ENCODE assay signal across 18 cellular contexts in the genomic region with DNA sequence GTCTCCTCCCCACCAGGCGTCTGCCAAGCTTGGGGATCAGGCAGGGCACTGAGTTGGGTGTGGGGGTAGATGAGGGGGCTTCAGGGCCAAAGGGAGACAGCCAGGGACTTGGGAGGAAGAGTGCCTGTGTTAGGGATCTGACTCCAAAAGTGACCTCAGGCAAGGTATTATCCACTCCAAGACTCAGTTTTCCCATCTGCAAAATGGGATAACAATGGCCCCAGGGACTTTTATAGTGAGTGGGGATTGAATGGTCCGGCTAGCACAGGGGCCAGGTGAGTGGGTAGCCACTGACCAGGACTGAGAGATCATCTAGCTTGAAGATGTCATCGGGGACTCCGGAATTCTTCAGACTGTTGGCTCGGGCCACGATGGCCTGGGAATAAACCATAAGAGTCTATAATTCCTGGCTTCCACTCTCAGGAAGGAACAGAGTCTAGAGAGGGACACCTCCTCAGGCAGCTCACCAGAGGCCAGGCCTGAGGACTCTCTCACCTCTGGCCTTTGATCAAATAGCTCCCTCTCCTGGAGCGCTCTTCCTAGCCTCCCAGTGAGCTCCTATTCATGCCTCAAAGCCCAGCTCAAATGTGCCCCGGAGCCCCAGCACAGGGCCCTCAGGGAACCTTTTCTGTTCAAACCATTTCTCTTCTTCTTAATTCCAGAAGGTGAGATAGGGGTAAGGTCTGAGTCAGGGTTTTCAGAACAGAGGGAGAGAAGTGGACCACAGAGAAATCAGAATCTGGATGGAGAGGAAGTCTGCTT.
"Had no signal": no experiment of that assay in that cellular context is flagged by ENCODE, and none has a peak within 500 bp of the region (broad histone marks: within the 10 kb centered on the region; RNA-seq: fewer than 3 reads in every experiment).

No MANE protein-coding gene starts in this region.

- H3K4me3 Mint-ChIP-seq: activated CD4-positive, alpha-beta memory T cell treated with anti-CD3 and anti-CD28 coated beads for 36 hours; activated naive CD4-positive, alpha-beta T cell treated with anti-CD3 and anti-CD28 coated beads, Interleukin-2, amount 50 U/mL, for 24 hours; memory B cell; stimulated activated naive B cell treated with anti-CD40 and anti-IgM and Interleukin-4, amounts not matched to agents 10 μg/mL and 1 μg/mL and 100 μg/mL, for 72 hours had no signal

- H3K4me3 ChIP-seq: body of pancreas, coronary artery, left ventricle myocardium inferior, pancreas, tibial nerve, uterus had no signal

- H3K9me3 Mint-ChIP-seq: activated CD4-positive, alpha-beta memory T cell treated with anti-CD3 and anti-CD28 coated beads for 36 hours; activated naive CD4-positive, alpha-beta T cell treated with anti-CD3 and anti-CD28 coated beads, Interleukin-2, amount 50 U/mL, for 24 hours; activated T-cell treated with anti-CD3 and anti-CD28 coated beads, Interleukin-2, amount 50 U/mL, for 24 hours; memory B cell; stimulated activated naive B cell treated with anti-CD40 and anti-IgM and Interleukin-4, amounts not matched to agents 10 μg/mL and 1 μg/mL and 100 μg/mL, for 72 hours had no signal

- FAIRE-seq: pancreas had no signal

- H3K27me3 ChIP-seq: body of pancreas, foreskin keratinocyte, pancreas, tibial nerve, uterus had no signal

- H3K27ac ChIP-seq: body of pancreas, coronary artery, foreskin keratinocyte, left ventricle myocardium inferior, pancreas, tibial nerve, uterus had no signal

- H3K36me3 Mint-ChIP-seq: activated naive CD4-positive, alpha-beta T cell treated with anti-CD3 and anti-CD28 coated beads, Interleukin-2, amount 50 U/mL, for 24 hours had no signal

- ATAC-seq: body of pancreas; foreskin keratinocyte; pancreas; stimulated activated naive B cell treated with anti-CD40 and anti-IgM and Interleukin-4, amounts not matched to agents 10 μg/mL and 1 μg/mL and 100 μg/mL, for 72 hours had no signal

- DNase-seq: activated CD4-positive, alpha-beta memory T cell treated with anti-CD3 and anti-CD28 coated beads for 36 hours; activated CD4-positive, alpha-beta T cell treated with anti-CD3 and anti-CD28 coated beads for 1 hour; activated effector memory CD4-positive, alpha-beta T cell treated with Interleukin-2 at 50 U/mL for 16 hours; activated T-cell treated with anti-CD3 and anti-CD28 coated beads, Interleukin-2, amount 50 U/mL, for 24 hours; amygdala; body of pancreas; central memory CD4-positive, alpha-beta T cell; effector CD4-positive, alpha-beta T cell; foreskin keratinocyte; left ventricle myocardium inferior; pancreas; stimulated activated naive B cell treated with anti-CD40 and anti-IgM and Interleukin-4, amounts not matched to agents 10 μg/mL and 1 μg/mL and 100 μg/mL, for 72 hours; T-helper 1 cell; uterus had no signal

- H3K27ac Mint-ChIP-seq: activated CD4-positive, alpha-beta memory T cell treated with anti-CD3 and anti-CD28 coated beads for 36 hours; activated naive CD4-positive, alpha-beta T cell treated with anti-CD3 and anti-CD28 coated beads, Interleukin-2, amount 50 U/mL, for 24 hours; memory B cell; stimulated activated naive B cell treated with anti-CD40 and anti-IgM and Interleukin-4, amounts not matched to agents 10 μg/mL and 1 μg/mL and 100 μg/mL, for 72 hours had no signal

- H3K36me3 ChIP-seq: uterus had no signal

- H3K27me3 Mint-ChIP-seq: activated CD4-positive, alpha-beta memory T cell treated with anti-CD3 and anti-CD28 coated beads for 36 hours; activated naive CD4-positive, alpha-beta T cell treated with anti-CD3 and anti-CD28 coated beads, Interleukin-2, amount 50 U/mL, for 24 hours; activated T-cell treated with anti-CD3 and anti-CD28 coated beads, Interleukin-2, amount 50 U/mL, for 24 hours; memory B cell; stimulated activated naive B cell treated with anti-CD40 and anti-IgM and Interleukin-4, amounts not matched to agents 10 μg/mL and 1 μg/mL and 100 μg/mL, for 72 hours had no signal

- H3K9me3 ChIP-seq: body of pancreas, left ventricle myocardium inferior, pancreas, tibial nerve, uterus had no signal
